9 cellular contexts compared by ENCODE assay signal in genomic region chr5:99060306-99061261, GRCh38.
DNase-seq lines count a peak whose midpoint lies in the region; ATAC-seq and TF ChIP-seq lines count a peak whose summit lies in the region.
"Had no signal": no experiment of that assay in that cellular context is flagged by ENCODE, and none has a peak within 500 bp of the region (broad histone marks: within the 10 kb centered on the region; RNA-seq: fewer than 3 reads in every experiment).

No MANE protein-coding gene starts in this region.

- TF ChIP-seq CTCF in mesothelial cell of epicardium (IDR thresholded peaks at IDR 0.05; ENCODE audit: unreplicated experiment), result peak; percentile 97

- peaks cover 6% of the 10 kb centered on the region for H3K27me3 Mint-ChIP-seq in mesothelial cell of epicardium (ENCODE audit: low read depth)

- no peaks in the 10 kb centered on the region for H3K27me3 ChIP-seq in BLaER1 treated with 17β-estradiol and CSF1 and Interleukin-3, amounts not matched to agents 10 nM and 100 nM
- no peaks in the 10 kb centered on the region for H3K27me3 ChIP-seq in endocrine pancreas (ENCODE audit: control insufficient read depth, insufficient read depth, low read length)

- H3K36me3 ChIP-seq in BLaER1 treated with 17β-estradiol and CSF1 and Interleukin-3, amounts not matched to agents 10 nM and 100 nM, result no peaks in the 10 kb centered on the region
- no peaks in the 10 kb centered on the region for H3K36me3 ChIP-seq in endocrine pancreas (ENCODE audit: control insufficient read depth, insufficient read depth, low read length)

- H3K36me3 Mint-ChIP-seq in mesothelial cell of epicardium, result no peaks in the 10 kb centered on the region

- no peak overlapping the region for H3K4me3 ChIP-seq in BLaER1 treated with 17β-estradiol and CSF1 and Interleukin-3, amounts not matched to agents 10 nM and 100 nM
- H3K4me3 ChIP-seq in endocrine pancreas (ENCODE audit: control insufficient read depth, insufficient read depth, low read length), result peak overlapping the region; percentile 65

- peak overlapping the region in 8 of 11 experiments; percentile 1 to 81 (median 51); a peak in 11 of 22 replicates for H3K4me2 ChIP-seq in BLaER1 treated with 17β-estradiol and CSF1 and Interleukin-3, amounts not matched to agents 10 nM and 100 nM

- H3K9me3 ChIP-seq in BLaER1 treated with 17β-estradiol and CSF1 and Interleukin-3, amounts not matched to agents 10 nM and 100 nM (replicated peaks in 1 of 11), result no peaks in the 10 kb centered on the region
- H3K9me3 ChIP-seq in endocrine pancreas (ENCODE audit: control insufficient read depth, low read length), result no peaks in the 10 kb centered on the region

- ATAC-seq in HG03457 (IDR thresholded peaks at IDR 0.05; ENCODE audit: unreplicated experiment), result peak; percentile 52

- H3K9ac ChIP-seq in BLaER1 treated with 17β-estradiol and CSF1 and Interleukin-3, amounts not matched to agents 10 nM and 100 nM, result no peak overlapping the region; a peak in 1 of 22 replicates
- no peak overlapping the region for H3K9ac ChIP-seq in endocrine pancreas (ENCODE audit: control insufficient read depth, insufficient read depth, low read length)

- no peak overlapping the region for H3K27ac Mint-ChIP-seq in mesothelial cell of epicardium
- H3K27ac Mint-ChIP-seq: T-helper 1 cell treated with Interleukin-12 subunit alpha and Interleukin-12 subunit beta and Interleukin-4 antibody, amounts not matched to agents 30 μg/mL and 1 μg/mL, for 36 hours had no signal

- H3K4me1 Mint-ChIP-seq in mesothelial cell of epicardium, result peaks cover 6% of the 10 kb centered on the region

- no peak overlapping the region for H3K4me3 Mint-ChIP-seq in mesothelial cell of epicardium
- H3K4me3 Mint-ChIP-seq: T-helper 1 cell treated with Interleukin-12 subunit alpha and Interleukin-12 subunit beta and Interleukin-4 antibody, amounts not matched to agents 30 μg/mL and 1 μg/mL, for 36 hours had no signal

- H3K9me3 Mint-ChIP-seq in mesothelial cell of epicardium, result no peaks in the 10 kb centered on the region
- H3K9me3 Mint-ChIP-seq: T-helper 1 cell treated with Interleukin-12 subunit alpha and Interleukin-12 subunit beta and Interleukin-4 antibody, amounts not matched to agents 30 μg/mL and 1 μg/mL, for 36 hours had no signal

- no peaks in the 10 kb centered on the region for H4K20me1 ChIP-seq in BLaER1 treated with 17β-estradiol and CSF1 and Interleukin-3, amounts not matched to agents 10 nM and 100 nM

- peaks cover 11 to 24% (median 17%) of the 10 kb centered on the region in 10 experiments; a peak in 19 of 20 replicates for H3K4me1 ChIP-seq in BLaER1 treated with 17β-estradiol and CSF1 and Interleukin-3, amounts not matched to agents 10 nM and 100 nM
- peaks cover 4% of the 10 kb centered on the region for H3K4me1 ChIP-seq in endocrine pancreas (ENCODE audit: control insufficient read depth, insufficient read depth, low read length)

- DNase-seq in GM19238 (ENCODE audit: insufficient read length, low spot score) (peak; percentile 16), NK-92 (lab: John Stamatoyannopoulos, UW; ENCODE audit: unreplicated experiment) (peak; percentile 16), mesothelial cell of epicardium (ENCODE audit: low spot score in 2 of 2, unreplicated experiment in 2 of 2) (peak; percentile 58 to 87)
- peak; percentile 73 to 79 for DNase-seq in activated CD8-positive, alpha-beta memory T cell treated with anti-CD3 and anti-CD28 coated beads for 1 hour (ENCODE audit: extremely low read depth in 1 of 2, low read depth in 1 of 2)
- DNase-seq in stimulated activated CD8-positive, alpha-beta memory T cell treated with anti-CD3 and anti-CD28 coated beads, Interleukin-2, amount 100 ng/mL, for 48 hours (ENCODE audit: low read depth in 2 of 2), result peak; percentile 62 to 74

- peak overlapping the region in 3 of 11 experiments; percentile 11 to 41 (median 30); a peak in 1 of 22 replicates for H3K27ac ChIP-seq in BLaER1 treated with 17β-estradiol and CSF1 and Interleukin-3, amounts not matched to agents 10 nM and 100 nM

Comparison
In these comparisons a context has a peak if more than half of its experiments do, and no peak if none do; other contexts are left out.
1. DNase-seq: peak in every context shown above with its lines; median percentile 76 in activated CD8-positive, alpha-beta memory T cell treated with anti-CD3 and anti-CD28 coated beads for 1 hour; 72 in mesothelial cell of epicardium; 68 in stimulated activated CD8-positive, alpha-beta memory T cell treated with anti-CD3 and anti-CD28 coated beads, Interleukin-2, amount 100 ng/mL, for 48 hours; 16 in GM19238; 16 in NK-92.